In genomic region chr7:83178796-83179195, GRCh38 we compare ENCODE assay signal across 21 cellular contexts. TPM values are rescaled to one million over a fixed set of nuclear protein-coding genes. Genes with fewer than 3 reads are reported as not detected.
"Had no signal": no experiment of that assay in that cellular context is flagged by ENCODE, and none has a peak within 500 bp of the region (broad histone marks: within the 10 kb centered on the region; RNA-seq: fewer than 3 reads in every experiment).

No MANE protein-coding gene starts in this region.

- H3K27me3 ChIP-seq: esophagus muscularis mucosa, heart left ventricle, neutrophil, right lobe of liver, stomach had no signal

- DNase-seq: effector memory CD8-positive, alpha-beta T cell; heart left ventricle; hypothalamus; islet precursor cell; naive thymus-derived CD8-positive, alpha-beta T cell; psoas muscle; retina; right lobe of liver; stimulated activated CD4-positive, alpha-beta T cell treated with anti-CD3 and anti-CD28 coated beads, Interleukin-12 subunit alpha, Interleukin-12 subunit beta, amount 100 ng/mL, for 4 hours; stimulated activated naive CD4-positive, alpha-beta T cell; stomach; trophoblast cell had no signal

- H3K27ac ChIP-seq: epithelial cell of prostate, esophagus muscularis mucosa, heart left ventricle, neutrophil, psoas muscle, right lobe of liver, skin epidermis, stomach had no signal

- H3K4me1 Mint-ChIP-seq: naive thymus-derived CD8-positive, alpha-beta T cell had no signal

- H3K27ac Mint-ChIP-seq: dendritic cell treated with granulocyte-macrophage colony-stimulating factor and Interleukin-4, amounts not matched to agents 40 ng/mL and 50 ng/mL, for 4 days; effector memory CD8-positive, alpha-beta T cell; naive thymus-derived CD8-positive, alpha-beta T cell had no signal

- FAIRE-seq: colon, frontal cortex had no signal

- H3K4me3 Mint-ChIP-seq: dendritic cell treated with granulocyte-macrophage colony-stimulating factor and Interleukin-4, amounts not matched to agents 40 ng/mL and 50 ng/mL, for 4 days; effector memory CD8-positive, alpha-beta T cell; naive thymus-derived CD8-positive, alpha-beta T cell had no signal

- H3K27me3 Mint-ChIP-seq: dendritic cell treated with granulocyte-macrophage colony-stimulating factor and Interleukin-4, amounts not matched to agents 40 ng/mL and 50 ng/mL, for 4 days; effector memory CD8-positive, alpha-beta T cell had no signal

- ATAC-seq: effector memory CD8-positive, alpha-beta T cell; heart left ventricle; left lobe of liver; naive thymus-derived CD8-positive, alpha-beta T cell; psoas muscle; right lobe of liver had no signal

- H3K36me3 ChIP-seq: esophagus muscularis mucosa, heart left ventricle, neutrophil, right lobe of liver, stomach had no signal

- H3K4me3 ChIP-seq: esophagus muscularis mucosa, heart left ventricle, psoas muscle, right lobe of liver, skin epidermis, stomach had no signal

- H3K4me1 ChIP-seq: esophagus muscularis mucosa, heart left ventricle, psoas muscle, right lobe of liver, stomach had no signal

- H3K9me3 ChIP-seq: neutrophil, psoas muscle, right lobe of liver had no signal

RNA-seq across cellular contexts. Expression of gene PCLO, which starts 16.1 kb away (rescaled TPM):
- total RNA-seq: mononuclear cell; naive thymus-derived CD8-positive, alpha-beta T cell had no signal
- polyA plus RNA-seq: naive thymus-derived CD8-positive, alpha-beta T cell had no signal
